Comparison of ENCODE assay signal across 8 cellular contexts in the genomic region with DNA sequence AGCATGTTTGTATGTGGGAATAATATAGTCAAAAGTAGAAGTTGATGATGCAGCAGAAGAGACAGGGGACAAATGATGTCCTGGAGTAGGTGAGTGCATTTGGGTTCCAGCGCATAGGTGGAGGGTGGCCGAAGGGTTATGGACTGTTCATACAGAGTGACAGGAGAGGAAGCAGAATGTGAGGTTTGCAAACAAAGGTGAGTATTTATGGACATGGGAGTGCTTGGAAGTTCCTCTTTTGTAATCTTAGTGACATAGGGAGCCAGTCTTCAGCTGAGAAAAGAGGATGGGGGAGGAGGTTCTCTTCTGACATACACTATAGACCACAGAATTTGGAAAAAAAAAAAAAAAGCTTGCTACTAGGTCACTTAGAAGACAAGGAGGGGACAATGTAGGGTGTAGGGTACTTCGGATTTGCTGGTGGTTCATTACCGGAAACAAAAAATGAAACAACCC.
DNase-seq lines count a peak whose midpoint lies in the region; ATAC-seq and TF ChIP-seq lines count a peak whose summit lies in the region.

No MANE protein-coding gene starts in this region.

- no peaks in the 10 kb centered on the region for H3K79me2 ChIP-seq in GM23338 (replicated peaks; ENCODE audit: insufficient read depth)

- WGBS in heart right ventricle, 2 donors = 77 to 79% methylated on average over 4 of the region's 4 CpGs

- H3K9me3 Mint-ChIP-seq in GM23338 = peaks cover 24% of the 10 kb centered on the region

- no peaks in the 10 kb centered on the region for H3F3A ChIP-seq in GM23338 (replicated peaks; ENCODE audit: low read depth)

- H3K27me3 ChIP-seq in GM23338 (ENCODE audit: insufficient read depth) = no peaks in the 10 kb centered on the region
- no peaks in the 10 kb centered on the region for H3K27me3 ChIP-seq in heart right ventricle
- no peaks in the 10 kb centered on the region for H3K27me3 ChIP-seq in tibial artery

- H3K4me3 ChIP-seq in GM23338 (no peak overlapping the region), heart right ventricle (peak overlapping the region in 7 of 10 donors; percentile 4 to 42 (median 40)), tibial artery (peak overlapping the region; percentile 34 to 43)

- H3K27me3 Mint-ChIP-seq in GM23338 (ENCODE audit: insufficient read depth, low read depth, poor library complexity) = peaks cover 8% of the 10 kb centered on the region

- DNase-seq in GF-D8 (lab: John Stamatoyannopoulos, UW) (peak; percentile 17), GM23338 (ENCODE audit: low spot score) (no peak), NOMO-1 (lab: John Stamatoyannopoulos, UW; ENCODE audit: unreplicated experiment in 2 of 2) (peak; percentile 43 to 76), heart right ventricle (no peak), tibial artery (no peak), head of caudate nucleus (no peak), NCI-H1092 treated with DMSO at 0.1 percent for 48 hours (lab: John Stamatoyannopoulos, UW) (no peak), SHP77 treated with DMSO at 0.1 percent for 48 hours (lab: John Stamatoyannopoulos, UW) (no peak)

- no peak for ATAC-seq in GM23338
- ATAC-seq in heart right ventricle = peak in 7 of 8 donors; percentile 29 to 57 (median 37)

- H3K4me1 ChIP-seq in GM23338 (ENCODE audit: insufficient read depth) = no peaks in the 10 kb centered on the region
- H3K4me1 ChIP-seq in heart right ventricle = peaks cover 0 to 34% (median 22%) of the 10 kb centered on the region in 9 donors
- H3K4me1 ChIP-seq in tibial artery = peaks cover 0 to 18% (median 10%) of the 10 kb centered on the region in 4 donors

- no peaks in the 10 kb centered on the region for H3K9me2 ChIP-seq in GM23338 (ENCODE audit: insufficient read depth)

- peaks cover 18% of the 10 kb centered on the region for H3K36me3 Mint-ChIP-seq in GM23338 (ENCODE audit: low read depth)

- intact Hi-C loops in heart right ventricle (cut with DNase I) = loop anchor here in 2 of 10 donors (10.0 kb wide), 2 partner anchors 87 to 283 kb away; no protein-coding TSS in a partner anchor
- intact Hi-C loops in tibial artery (cut with DNase I; ENCODE audit: low total_unique reads) = no loop called here
- intact Hi-C loops in head of caudate nucleus (cut with DNase I) = no loop called here

- TF ChIP-seq CTCF in GM23338 (conservative IDR thresholded peaks at IDR 0.05; ENCODE audit: low read depth in 2 of 2) (no peak), heart right ventricle (IDR thresholded peaks at IDR 0.05) (no peak), tibial artery (IDR thresholded peaks at IDR 0.05) (no peak)

- H4K20me1 ChIP-seq in GM23338 (replicated peaks; ENCODE audit: insufficient read depth) = no peaks in the 10 kb centered on the region

- peaks cover 2% of the 10 kb centered on the region; the same call in 1 of the 3 replicates for H3K4me1 Mint-ChIP-seq in GM23338

- peak overlapping the region; percentile 87; the same call in 1 of the 2 replicates for H2AFZ ChIP-seq in GM23338

- no peak overlapping the region for H3K27ac Mint-ChIP-seq in GM23338

- H3K36me3 ChIP-seq in GM23338 (ENCODE audit: insufficient read depth) (no peaks in the 10 kb centered on the region), heart right ventricle (no peaks in the 10 kb centered on the region), tibial artery (no peaks in the 10 kb centered on the region)

- no peak overlapping the region for H3K27ac ChIP-seq in GM23338 (ENCODE audit: low read depth)
- peak overlapping the region in 8 of 10 donors; percentile 77 to 90 (median 84) for H3K27ac ChIP-seq in heart right ventricle
- peak overlapping the region; percentile 58 to 78 for H3K27ac ChIP-seq in tibial artery

- H3K9me3 ChIP-seq in heart right ventricle (peaks cover 0 to 7% (median 0%) of the 10 kb centered on the region in 11 donors), tibial artery (peaks cover 0 to 6% (median 0%) of the 10 kb centered on the region in 3 donors)

- no peak overlapping the region for H3K4me2 ChIP-seq in GM23338

- no peak overlapping the region for H3K4me3 Mint-ChIP-seq in GM23338

TF ChIP-seq in GM23338, 12 proteins besides CTCF, POLR2A, EP300 and RAD21 (continues in another document):
- TF ChIP-seq, protein P1, sequence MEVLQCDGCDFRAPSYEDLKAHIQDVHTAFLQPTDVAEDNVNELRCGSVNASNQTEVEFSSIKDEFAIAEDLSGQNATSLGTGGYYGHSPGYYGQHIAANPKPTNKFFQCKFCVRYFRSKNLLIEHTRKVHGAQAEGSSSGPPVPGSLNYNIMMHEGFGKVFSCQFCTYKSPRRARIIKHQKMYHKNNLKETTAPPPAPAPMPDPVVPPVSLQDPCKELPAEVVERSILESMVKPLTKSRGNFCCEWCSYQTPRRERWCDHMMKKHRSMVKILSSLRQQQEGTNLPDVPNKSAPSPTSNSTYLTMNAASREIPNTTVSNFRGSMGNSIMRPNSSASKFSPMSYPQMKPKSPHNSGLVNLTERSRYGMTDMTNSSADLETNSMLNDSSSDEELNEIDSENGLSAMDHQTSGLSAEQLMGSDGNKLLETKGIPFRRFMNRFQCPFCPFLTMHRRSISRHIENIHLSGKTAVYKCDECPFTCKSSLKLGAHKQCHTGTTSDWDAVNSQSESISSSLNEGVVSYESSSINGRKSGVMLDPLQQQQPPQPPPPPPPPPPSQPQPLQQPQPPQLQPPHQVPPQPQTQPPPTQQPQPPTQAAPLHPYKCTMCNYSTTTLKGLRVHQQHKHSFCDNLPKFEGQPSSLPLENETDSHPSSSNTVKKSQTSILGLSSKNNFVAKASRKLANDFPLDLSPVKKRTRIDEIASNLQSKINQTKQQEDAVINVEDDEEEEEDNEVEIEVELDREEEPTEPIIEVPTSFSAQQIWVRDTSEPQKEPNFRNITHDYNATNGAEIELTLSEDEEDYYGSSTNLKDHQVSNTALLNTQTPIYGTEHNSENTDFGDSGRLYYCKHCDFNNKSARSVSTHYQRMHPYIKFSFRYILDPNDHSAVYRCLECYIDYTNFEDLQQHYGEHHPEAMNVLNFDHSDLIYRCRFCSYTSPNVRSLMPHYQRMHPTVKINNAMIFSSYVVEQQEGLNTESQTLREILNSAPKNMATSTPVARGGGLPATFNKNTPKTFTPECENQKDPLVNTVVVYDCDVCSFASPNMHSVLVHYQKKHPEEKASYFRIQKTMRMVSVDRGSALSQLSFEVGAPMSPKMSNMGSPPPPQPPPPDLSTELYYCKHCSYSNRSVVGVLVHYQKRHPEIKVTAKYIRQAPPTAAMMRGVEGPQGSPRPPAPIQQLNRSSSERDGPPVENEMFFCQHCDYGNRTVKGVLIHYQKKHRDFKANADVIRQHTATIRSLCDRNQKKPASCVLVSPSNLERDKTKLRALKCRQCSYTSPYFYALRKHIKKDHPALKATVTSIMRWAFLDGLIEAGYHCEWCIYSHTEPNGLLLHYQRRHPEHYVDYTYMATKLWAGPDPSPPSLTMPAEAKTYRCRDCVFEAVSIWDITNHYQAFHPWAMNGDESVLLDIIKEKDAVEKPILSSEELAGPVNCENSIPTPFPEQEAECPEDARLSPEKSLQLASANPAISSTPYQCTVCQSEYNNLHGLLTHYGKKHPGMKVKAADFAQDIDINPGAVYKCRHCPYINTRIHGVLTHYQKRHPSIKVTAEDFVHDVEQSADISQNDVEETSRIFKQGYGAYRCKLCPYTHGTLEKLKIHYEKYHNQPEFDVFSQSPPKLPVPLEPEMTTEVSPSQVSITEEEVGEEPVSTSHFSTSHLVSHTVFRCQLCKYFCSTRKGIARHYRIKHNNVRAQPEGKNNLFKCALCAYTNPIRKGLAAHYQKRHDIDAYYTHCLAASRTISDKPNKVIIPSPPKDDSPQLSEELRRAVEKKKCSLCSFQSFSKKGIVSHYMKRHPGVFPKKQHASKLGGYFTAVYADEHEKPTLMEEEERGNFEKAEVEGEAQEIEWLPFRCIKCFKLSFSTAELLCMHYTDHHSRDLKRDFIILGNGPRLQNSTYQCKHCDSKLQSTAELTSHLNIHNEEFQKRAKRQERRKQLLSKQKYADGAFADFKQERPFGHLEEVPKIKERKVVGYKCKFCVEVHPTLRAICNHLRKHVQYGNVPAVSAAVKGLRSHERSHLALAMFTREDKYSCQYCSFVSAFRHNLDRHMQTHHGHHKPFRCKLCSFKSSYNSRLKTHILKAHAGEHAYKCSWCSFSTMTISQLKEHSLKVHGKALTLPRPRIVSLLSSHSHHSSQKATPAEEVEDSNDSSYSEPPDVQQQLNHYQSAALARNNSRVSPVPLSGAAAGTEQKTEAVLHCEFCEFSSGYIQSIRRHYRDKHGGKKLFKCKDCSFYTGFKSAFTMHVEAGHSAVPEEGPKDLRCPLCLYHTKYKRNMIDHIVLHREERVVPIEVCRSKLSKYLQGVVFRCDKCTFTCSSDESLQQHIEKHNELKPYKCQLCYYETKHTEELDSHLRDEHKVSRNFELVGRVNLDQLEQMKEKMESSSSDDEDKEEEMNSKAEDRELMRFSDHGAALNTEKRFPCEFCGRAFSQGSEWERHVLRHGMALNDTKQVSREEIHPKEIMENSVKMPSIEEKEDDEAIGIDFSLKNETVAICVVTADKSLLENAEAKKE (CRISPR knock-in tag; IDR thresholded peaks at IDR 0.05) = no peak
- no peak for TF ChIP-seq EZH2 (IDR thresholded peaks at IDR 0.05; ENCODE audit: low read depth, unreplicated experiment)
- TF ChIP-seq JUNB (IDR thresholded peaks at IDR 0.05; ENCODE audit: unreplicated experiment) = no peak
- TF ChIP-seq, protein P2, sequence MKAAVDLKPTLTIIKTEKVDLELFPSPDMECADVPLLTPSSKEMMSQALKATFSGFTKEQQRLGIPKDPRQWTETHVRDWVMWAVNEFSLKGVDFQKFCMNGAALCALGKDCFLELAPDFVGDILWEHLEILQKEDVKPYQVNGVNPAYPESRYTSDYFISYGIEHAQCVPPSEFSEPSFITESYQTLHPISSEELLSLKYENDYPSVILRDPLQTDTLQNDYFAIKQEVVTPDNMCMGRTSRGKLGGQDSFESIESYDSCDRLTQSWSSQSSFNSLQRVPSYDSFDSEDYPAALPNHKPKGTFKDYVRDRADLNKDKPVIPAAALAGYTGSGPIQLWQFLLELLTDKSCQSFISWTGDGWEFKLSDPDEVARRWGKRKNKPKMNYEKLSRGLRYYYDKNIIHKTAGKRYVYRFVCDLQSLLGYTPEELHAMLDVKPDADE (IDR thresholded peaks at IDR 0.05) = no peak

Comparison
In these comparisons a context has a peak if more than half of its experiments do, and no peak if none do; other contexts are left out.
1. DNase-seq: peak in GF-D8 (single experiment) and NOMO-1 (2 of 2); none in GM23338 (single experiment), heart right ventricle (0 of 2), tibial artery (0 of 2), head of caudate nucleus (0 of 42), NCI-H1092 treated with DMSO at 0.1 percent for 48 hours (single experiment) and SHP77 treated with DMSO at 0.1 percent for 48 hours (single experiment).